ENCODE assay signal across 17 cellular contexts in genomic region chr14:54002653-54003052, GRCh38. TPM values are rescaled to one million over a fixed set of nuclear protein-coding genes. Genes with fewer than 3 reads are reported as not detected.
DNase-seq lines count a peak whose midpoint lies in the region; ATAC-seq and TF ChIP-seq lines count a peak whose summit lies in the region.
"Had no signal": no experiment of that assay in that cellular context is flagged by ENCODE, and none has a peak within 500 bp of the region (broad histone marks: within the 10 kb centered on the region; RNA-seq: fewer than 3 reads in every experiment).

No MANE protein-coding gene starts in this region.

- H3K9me3 ChIP-seq in AG04450 (ENCODE audit: control insufficient read depth, insufficient read depth, low read length) = no peaks in the 10 kb centered on the region
- H3K9me3 ChIP-seq in HEK293 (ENCODE audit: control insufficient read depth, insufficient read depth, low read depth, low read length) = no peaks in the 10 kb centered on the region
- no peaks in the 10 kb centered on the region for H3K9me3 ChIP-seq in HAP-1
- H3K9me3 ChIP-seq: pancreas had no signal

- in situ Hi-C loops in HAP-1 (cut with MboI; ENCODE audit: low sequenced_read_pairs) = no loop called here

- peak; percentile 13 for DNase-seq in AG04450 (ENCODE audit: low read depth, low spot score)
- peak; percentile 54 for DNase-seq in astrocyte of the hippocampus (ENCODE audit: low read depth, low spot score)
- peak; percentile 72 for DNase-seq in islet precursor cell
- DNase-seq in OCI-M2 (lab: John Stamatoyannopoulos, UW; ENCODE audit: unreplicated experiment) = no peak
- DNase-seq in left ventricle myocardium superior = no peak
- DNase-seq in HAP-1 (ENCODE audit: low spot score in 2 of 2) = no peak
- no peak for DNase-seq in CD14-positive monocyte (ENCODE audit: low spot score)
- DNase-seq: ACHN; activated CD8-positive, alpha-beta T cell treated with anti-CD3 and anti-CD28 coated beads for 36 hours; activated effector memory CD4-positive, alpha-beta T cell treated with Interleukin-2 at 50 U/mL for 16 hours; DMS79; mammary epithelial cell; NCI-H1436 treated with DMSO at 0.1 percent for 48 hours; pancreas had no signal

- ATAC-seq in left ventricle myocardium superior = no peak
- ATAC-seq: activated CD8-positive, alpha-beta T cell treated with anti-CD3 and anti-CD28 coated beads for 36 hours; K562; pancreas had no signal

- intact Hi-C loops in left ventricle myocardium superior (cut with micrococcal nuclease) (no loop called here), CD14-positive monocyte (cut with micrococcal nuclease) (no loop called here)

- TF ChIP-seq CTCF in AG04450 (IDR thresholded peaks at IDR 0.05; ENCODE audit: low read depth, low read length) = no peak
- no peak for TF ChIP-seq CTCF in HEK293 (tag by site-specific recombination; IDR thresholded peaks at IDR 0.05)
- no peak for TF ChIP-seq CTCF in CD14-positive monocyte (IDR thresholded peaks at IDR 0.05)

- H3K4me1 ChIP-seq in HEK293 (ENCODE audit: control insufficient read depth, insufficient read depth, low read length) (0 out of 2 replicates have a peak, but pooled peaks cover 7% of the 10 kb centered on the region), HAP-1 (no peaks in the 10 kb centered on the region)
- H3K4me1 ChIP-seq: pancreas had no signal

- H3K9me3 Mint-ChIP-seq in CD14-positive monocyte = peaks cover 0 to 6% (median 3%) of the 10 kb centered on the region in 7 donors

- H3K4me1 Mint-ChIP-seq in CD14-positive monocyte = no peaks in the 10 kb centered on the region

- H3K36me3 ChIP-seq in HEK293 (ENCODE audit: control insufficient read depth in 2 of 2, insufficient read depth in 1 of 2, low read length in 2 of 2) (no peaks in the 10 kb centered on the region), HAP-1 (replicated peaks) (no peaks in the 10 kb centered on the region)
- H3K36me3 ChIP-seq: cardiac muscle cell, pancreas had no signal

- peaks cover 0 to 2% (median 1%) of the 10 kb centered on the region in 3 donors for H3K27me3 Mint-ChIP-seq in CD14-positive monocyte (ENCODE audit: low read depth in 3 of 3)
- H3K27me3 Mint-ChIP-seq: activated CD8-positive, alpha-beta T cell treated with anti-CD3 and anti-CD28 coated beads for 36 hours had no signal

- H3K27me3 ChIP-seq in AG04450 (ENCODE audit: control insufficient read depth, insufficient read depth, low read length) (peaks cover 3% of the 10 kb centered on the region), HAP-1 (ENCODE audit: low read depth) (no peaks in the 10 kb centered on the region)
- H3K27me3 ChIP-seq: cardiac muscle cell had no signal

- CTCF ChIA-PET in AG04450 (lab: Charles Lee) = no interaction called here
- CTCF ChIA-PET in HEK293 (lab: Yijun Ruan, JAX) = interaction anchor here (1.2 kb wide), 1 partner anchor 72 kb away, joined by 3 read pairs; no protein-coding TSS in a partner anchor

- no peak overlapping the region for H3K4me3 Mint-ChIP-seq in CD14-positive monocyte
- H3K4me3 Mint-ChIP-seq: activated CD8-positive, alpha-beta T cell treated with anti-CD3 and anti-CD28 coated beads for 36 hours had no signal

- H3K27ac ChIP-seq in AG04450 (ENCODE audit: low read depth, low read length) (no peak overlapping the region), HEK293 (ENCODE audit: extremely low read depth, low read depth, low read length) (no peak overlapping the region)
- H3K27ac ChIP-seq: cardiac muscle cell, pancreas had no signal

- H3K36me3 Mint-ChIP-seq in CD14-positive monocyte = no peaks in the 10 kb centered on the region

- H3K4me3 ChIP-seq in AG04450 (ENCODE audit: low read depth, low read length) (no peak overlapping the region), HEK293 (ENCODE audit: low read depth, low read length) (no peak overlapping the region), HAP-1 (no peak overlapping the region)
- H3K4me3 ChIP-seq: cardiac muscle cell, K562, pancreas had no signal

- POLR2A ChIA-PET in AG04450 (lab: Yijun Ruan, JAX) = no interaction called here
- POLR2A ChIA-PET in HEK293 (lab: Yijun Ruan, JAX) = no interaction called here

- no peak overlapping the region for H3K27ac Mint-ChIP-seq in CD14-positive monocyte
- H3K27ac Mint-ChIP-seq: activated CD8-positive, alpha-beta T cell treated with anti-CD3 and anti-CD28 coated beads for 36 hours had no signal

TF ChIP-seq in HEK293, 187 proteins besides CTCF, POLR2A, EP300 and RAD21:
- TF ChIP-seq ZNF670 (tag by site-specific recombination; IDR thresholded peaks at IDR 0.05; ENCODE audit: low read depth) = no peak
- TF ChIP-seq WT1 (tag by site-specific recombination; IDR thresholded peaks at IDR 0.05) = peak; percentile 50; the same call in 1 of the 2 replicates
- TF ChIP-seq ZNF398 (tag by site-specific recombination; IDR thresholded peaks at IDR 0.05) = peak; percentile 47

RNA-seq across cellular contexts. Expression of gene BMP4, which starts 46.0 kb away (rescaled TPM):
- polyA plus RNA-seq in AG04450 (2011; rRNA removed) (20.8 and 25.4 TPM in 2 replicates), CD14-positive monocyte (under 1 TPM in 1 of 2 donors, not detected in 1; 0.28 TPM)
- polyA minus RNA-seq in AG04450 (2011; rRNA and poly(A)+ RNA removed) = 16.4 and 18.3 TPM in 2 replicates
- total RNA-seq in left ventricle myocardium superior = 7.1 TPM
- total RNA-seq: activated CD8-positive, alpha-beta T cell treated with anti-CD3 and anti-CD28 coated beads for 36 hours; K562 had no signal
- polyA plus RNA-seq: K562 had no signal

Comparison
In these comparisons a context has a peak if more than half of its experiments do, and no peak if none do; other contexts are left out.
1. DNase-seq: peak in AG04450 (single experiment), astrocyte of the hippocampus (single experiment) and islet precursor cell (single experiment); none in OCI-M2 (single experiment), left ventricle myocardium superior (single experiment), HAP-1 (0 of 2) and CD14-positive monocyte (single experiment).
2. RNA of gene BMP4, which starts 46.0 kb away (polyA plus RNA-seq): 20.8 to 25.4 TPM in AG04450; 0.28 TPM in CD14-positive monocyte; every median in the first group is over 10 times any median in the second.